In the genomic region with DNA sequence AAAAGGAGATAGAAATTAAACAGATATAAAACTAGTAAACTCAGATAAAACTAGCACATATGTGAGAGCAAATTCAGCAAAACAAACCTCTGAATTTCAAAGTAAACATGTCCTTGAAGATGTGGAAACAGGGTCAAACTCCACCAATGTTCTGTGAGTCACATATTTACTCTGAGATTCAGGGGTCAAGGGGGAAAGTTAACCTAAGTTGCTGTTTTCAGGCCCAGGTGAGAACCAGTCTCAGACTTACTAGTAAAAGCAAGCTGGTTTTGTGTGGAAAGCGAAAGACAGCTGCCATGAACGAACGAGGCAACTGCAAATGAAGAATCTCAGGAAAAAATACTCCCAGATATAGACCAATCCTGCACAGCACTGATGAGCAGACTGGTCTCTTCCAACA, we compare ENCODE assay signal across 1 cellular context.
TF ChIP-seq lines count a peak whose summit lies in the region.

No MANE protein-coding gene starts in this region.

TF ChIP-seq in liver, 16 proteins besides CTCF, POLR2A, EP300 and RAD21 (continued from another document):
- TF ChIP-seq, protein P1, sequence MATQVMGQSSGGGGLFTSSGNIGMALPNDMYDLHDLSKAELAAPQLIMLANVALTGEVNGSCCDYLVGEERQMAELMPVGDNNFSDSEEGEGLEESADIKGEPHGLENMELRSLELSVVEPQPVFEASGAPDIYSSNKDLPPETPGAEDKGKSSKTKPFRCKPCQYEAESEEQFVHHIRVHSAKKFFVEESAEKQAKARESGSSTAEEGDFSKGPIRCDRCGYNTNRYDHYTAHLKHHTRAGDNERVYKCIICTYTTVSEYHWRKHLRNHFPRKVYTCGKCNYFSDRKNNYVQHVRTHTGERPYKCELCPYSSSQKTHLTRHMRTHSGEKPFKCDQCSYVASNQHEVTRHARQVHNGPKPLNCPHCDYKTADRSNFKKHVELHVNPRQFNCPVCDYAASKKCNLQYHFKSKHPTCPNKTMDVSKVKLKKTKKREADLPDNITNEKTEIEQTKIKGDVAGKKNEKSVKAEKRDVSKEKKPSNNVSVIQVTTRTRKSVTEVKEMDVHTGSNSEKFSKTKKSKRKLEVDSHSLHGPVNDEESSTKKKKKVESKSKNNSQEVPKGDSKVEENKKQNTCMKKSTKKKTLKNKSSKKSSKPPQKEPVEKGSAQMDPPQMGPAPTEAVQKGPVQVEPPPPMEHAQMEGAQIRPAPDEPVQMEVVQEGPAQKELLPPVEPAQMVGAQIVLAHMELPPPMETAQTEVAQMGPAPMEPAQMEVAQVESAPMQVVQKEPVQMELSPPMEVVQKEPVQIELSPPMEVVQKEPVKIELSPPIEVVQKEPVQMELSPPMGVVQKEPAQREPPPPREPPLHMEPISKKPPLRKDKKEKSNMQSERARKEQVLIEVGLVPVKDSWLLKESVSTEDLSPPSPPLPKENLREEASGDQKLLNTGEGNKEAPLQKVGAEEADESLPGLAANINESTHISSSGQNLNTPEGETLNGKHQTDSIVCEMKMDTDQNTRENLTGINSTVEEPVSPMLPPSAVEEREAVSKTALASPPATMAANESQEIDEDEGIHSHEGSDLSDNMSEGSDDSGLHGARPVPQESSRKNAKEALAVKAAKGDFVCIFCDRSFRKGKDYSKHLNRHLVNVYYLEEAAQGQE (IDR thresholded peaks at IDR 0.05) = peak; percentile 87
- peak; percentile 95 to 96 for TF ChIP-seq RXRA (IDR thresholded peaks at IDR 0.05)
- TF ChIP-seq HNF4G (IDR thresholded peaks at IDR 0.05) = peak; percentile 88
- TF ChIP-seq YY1 (IDR thresholded peaks at IDR 0.05) = peak; percentile 78
TF ChIP-seq in liver: peak in this region for 16.
